Comparison of ENCODE assay signal across 8 cellular contexts in the genomic region with DNA sequence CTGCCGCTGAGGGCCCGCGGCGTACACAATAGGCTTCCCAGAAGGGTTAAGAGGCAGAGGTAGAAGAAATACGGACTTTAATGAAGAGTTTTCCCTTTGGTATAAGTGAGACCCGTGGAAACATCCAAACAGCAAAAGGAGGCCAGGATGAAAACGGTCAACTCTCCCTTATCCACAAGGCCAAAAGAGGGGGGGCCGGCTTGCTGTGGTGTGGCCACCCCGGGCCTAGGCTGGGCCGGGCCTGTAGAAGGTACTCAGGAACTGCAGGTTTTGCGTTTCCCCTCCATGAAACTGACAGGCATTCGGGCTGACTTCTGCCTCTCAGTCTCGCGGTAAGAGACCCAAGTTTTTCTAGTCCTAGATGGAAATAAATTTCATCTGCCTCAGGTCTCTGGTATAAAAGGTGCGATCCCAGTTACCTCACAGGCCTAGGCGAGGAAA. TPM values are rescaled to one million over a fixed set of nuclear protein-coding genes. Genes with fewer than 3 reads are reported as not detected.
DNase-seq lines count a peak whose midpoint lies in the region; ATAC-seq lines count a peak whose summit lies in the region.

No MANE protein-coding gene starts in this region.

- H3K4me3 ChIP-seq in Jurkat, Clone E6-1 (ENCODE audit: low read length), result peak overlapping the region; percentile 62
- peak overlapping the region; percentile 88 for H3K4me3 ChIP-seq in iPS-18a (ENCODE audit: low read length)

- peaks cover 24% of the 10 kb centered on the region for H3K4me1 Mint-ChIP-seq in activated CD4-positive, alpha-beta T cell treated with anti-CD3 and anti-CD28 coated beads, Interleukin-2, amount 10 ng/mL, durations not matched to agents 24 days and 14 days
- H3K4me1 Mint-ChIP-seq in activated naive CD8-positive, alpha-beta T cell treated with anti-CD3 and anti-CD28 coated beads, Interleukin-2, amount 10 ng/mL, durations not matched to agents 7 days and 5 days, result peaks cover 19% of the 10 kb centered on the region

- no peaks in the 10 kb centered on the region for H3K27me3 ChIP-seq in iPS-18a (ENCODE audit: control insufficient read depth, insufficient read depth, low read length)

- intact Hi-C loops in activated CD4-positive, alpha-beta T cell treated with anti-CD3 and anti-CD28 coated beads, Interleukin-2, amount 10 ng/mL, durations not matched to agents 24 days and 14 days (cut with micrococcal nuclease), result no loop called here

- H3K9me3 Mint-ChIP-seq in activated CD4-positive, alpha-beta T cell treated with anti-CD3 and anti-CD28 coated beads, Interleukin-2, amount 10 ng/mL, durations not matched to agents 24 days and 14 days, result no peaks in the 10 kb centered on the region
- no peaks in the 10 kb centered on the region for H3K9me3 Mint-ChIP-seq in activated naive CD8-positive, alpha-beta T cell treated with anti-CD3 and anti-CD28 coated beads, Interleukin-2, amount 10 ng/mL, durations not matched to agents 7 days and 5 days

- H3K27me3 Mint-ChIP-seq in activated CD4-positive, alpha-beta T cell treated with anti-CD3 and anti-CD28 coated beads, Interleukin-2, amount 10 ng/mL, durations not matched to agents 24 days and 14 days, result no peaks in the 10 kb centered on the region
- no peaks in the 10 kb centered on the region for H3K27me3 Mint-ChIP-seq in activated naive CD8-positive, alpha-beta T cell treated with anti-CD3 and anti-CD28 coated beads, Interleukin-2, amount 10 ng/mL, durations not matched to agents 7 days and 5 days

- H3K9ac ChIP-seq in iPS-18a (ENCODE audit: low read length), result peak overlapping the region; percentile 74

- H3K27ac ChIP-seq in iPS-18a (ENCODE audit: low read length), result no peak overlapping the region

- H3K36me3 ChIP-seq in iPS-18a (ENCODE audit: control insufficient read depth, low read depth, low read length), result peaks cover 49% of the 10 kb centered on the region

- peak overlapping the region; percentile 90 for H3K4me3 Mint-ChIP-seq in activated CD4-positive, alpha-beta T cell treated with anti-CD3 and anti-CD28 coated beads, Interleukin-2, amount 10 ng/mL, durations not matched to agents 24 days and 14 days
- peak overlapping the region; percentile 90 for H3K4me3 Mint-ChIP-seq in activated naive CD8-positive, alpha-beta T cell treated with anti-CD3 and anti-CD28 coated beads, Interleukin-2, amount 10 ng/mL, durations not matched to agents 7 days and 5 days

- peaks cover 5% of the 10 kb centered on the region for H3K4me1 ChIP-seq in iPS-18a (ENCODE audit: control insufficient read depth, low read depth, low read length)

- peaks cover 44% of the 10 kb centered on the region for H3K36me3 Mint-ChIP-seq in activated CD4-positive, alpha-beta T cell treated with anti-CD3 and anti-CD28 coated beads, Interleukin-2, amount 10 ng/mL, durations not matched to agents 24 days and 14 days (ENCODE audit: low read depth)
- H3K36me3 Mint-ChIP-seq in activated naive CD8-positive, alpha-beta T cell treated with anti-CD3 and anti-CD28 coated beads, Interleukin-2, amount 10 ng/mL, durations not matched to agents 7 days and 5 days, result peaks cover 13% of the 10 kb centered on the region

- POLR2A ChIA-PET in activated naive CD8-positive, alpha-beta T cell treated with anti-CD3 and anti-CD28 coated beads, Interleukin-2, amount 10 ng/mL, durations not matched to agents 7 days and 5 days (lab: Charles Lee), result interaction anchor here (1.3 to 3.4 kb wide), 9 partner anchors 10 to 371 kb away, joined by 3 to 43 read pairs (median 9); partner anchors contain the start of genes CKS1B, FLAD1 and PMVK

- peak overlapping the region; percentile 88 for H3K27ac Mint-ChIP-seq in activated CD4-positive, alpha-beta T cell treated with anti-CD3 and anti-CD28 coated beads, Interleukin-2, amount 10 ng/mL, durations not matched to agents 24 days and 14 days
- H3K27ac Mint-ChIP-seq in activated naive CD8-positive, alpha-beta T cell treated with anti-CD3 and anti-CD28 coated beads, Interleukin-2, amount 10 ng/mL, durations not matched to agents 7 days and 5 days, result peak overlapping the region; percentile 90

- no peaks in the 10 kb centered on the region for H3K9me3 ChIP-seq in iPS-18a (ENCODE audit: control insufficient read depth, low read depth, low read length)

- ATAC-seq in activated naive CD8-positive, alpha-beta T cell treated with anti-CD3 and anti-CD28 coated beads, Interleukin-2, amount 10 ng/mL, durations not matched to agents 7 days and 5 days (ENCODE audit: low read depth), result peak; percentile 29
- ATAC-seq in HG03565 (IDR thresholded peaks at IDR 0.05; ENCODE audit: unreplicated experiment), result no peak

- DNase-seq in activated CD4-positive, alpha-beta T cell treated with anti-CD3 and anti-CD28 coated beads, Interleukin-2, amount 10 ng/mL, durations not matched to agents 24 days and 14 days, result peak; percentile 81
- no peak for DNase-seq in activated CD4-positive, alpha-beta T cell treated with anti-CD3 and anti-CD28 coated beads for 1 hour
- DNase-seq in Jurkat, Clone E6-1 (ENCODE audit: low read depth, low spot score), result no peak
- DNase-seq in activated naive CD8-positive, alpha-beta T cell treated with anti-CD3 and anti-CD28 coated beads, Interleukin-2, amount 10 ng/mL, durations not matched to agents 7 days and 5 days, result no peak
- DNase-seq in stimulated activated CD8-positive, alpha-beta memory T cell treated with anti-CD3 and anti-CD28 coated beads, Interleukin-4, amount 100 ng/mL, for 48 hours, result peak; percentile 48
- no peak for DNase-seq in NCI-H2227 (lab: John Stamatoyannopoulos, UW; ENCODE audit: unreplicated experiment)

RNA-seq across cellular contexts. Expression of gene PYGO2, which starts 0.7 kb away (rescaled TPM):
- 34.4 and 34.8 TPM in 2 replicates for total RNA-seq in activated CD4-positive, alpha-beta T cell treated with anti-CD3 and anti-CD28 coated beads, Interleukin-2, amount 10 ng/mL, durations not matched to agents 24 days and 14 days
- polyA plus RNA-seq in Jurkat, Clone E6-1 (2012; ENCODE audit: insufficient read depth, insufficient read length), result 38.0 TPM
- 10 to 100 TPM; 55.3 TPM for total RNA-seq in activated naive CD8-positive, alpha-beta T cell treated with anti-CD3 and anti-CD28 coated beads, Interleukin-2, amount 10 ng/mL, durations not matched to agents 7 days and 5 days

RNA-seq across cellular contexts. Expression of gene PBXIP1, which starts 6.4 kb away (rescaled TPM):
- 19.3 and 21.6 TPM in 2 replicates for total RNA-seq in activated CD4-positive, alpha-beta T cell treated with anti-CD3 and anti-CD28 coated beads, Interleukin-2, amount 10 ng/mL, durations not matched to agents 24 days and 14 days
- polyA plus RNA-seq in Jurkat, Clone E6-1 (2012; ENCODE audit: insufficient read depth, insufficient read length), result 24.7 TPM
- 100 to 1,000 TPM; 149 to 155 TPM for total RNA-seq in activated naive CD8-positive, alpha-beta T cell treated with anti-CD3 and anti-CD28 coated beads, Interleukin-2, amount 10 ng/mL, durations not matched to agents 7 days and 5 days

RNA-seq across cellular contexts. Expression of gene SHC1, which starts 8.3 kb away (rescaled TPM):
- total RNA-seq in activated CD4-positive, alpha-beta T cell treated with anti-CD3 and anti-CD28 coated beads, Interleukin-2, amount 10 ng/mL, durations not matched to agents 24 days and 14 days, result 50.4 and 60.5 TPM in 2 replicates
- 40.0 TPM for polyA plus RNA-seq in Jurkat, Clone E6-1 (2012; ENCODE audit: insufficient read depth, insufficient read length)
- total RNA-seq in activated naive CD8-positive, alpha-beta T cell treated with anti-CD3 and anti-CD28 coated beads, Interleukin-2, amount 10 ng/mL, durations not matched to agents 7 days and 5 days, result 10 to 100 TPM; 67.4 to 72.3 TPM

RNA-seq across cellular contexts. Expression of gene CKS1B, which starts 12.2 kb away (rescaled TPM):
- total RNA-seq in activated CD4-positive, alpha-beta T cell treated with anti-CD3 and anti-CD28 coated beads, Interleukin-2, amount 10 ng/mL, durations not matched to agents 24 days and 14 days, result 179 and 181 TPM in 2 replicates
- polyA plus RNA-seq in Jurkat, Clone E6-1 (2012; ENCODE audit: insufficient read depth, insufficient read length), result 355 TPM
- total RNA-seq in activated naive CD8-positive, alpha-beta T cell treated with anti-CD3 and anti-CD28 coated beads, Interleukin-2, amount 10 ng/mL, durations not matched to agents 7 days and 5 days, result 100 to 1,000 TPM; 112 to 114 TPM

RNA-seq across cellular contexts. Expression of gene FLAD1, which starts 20.9 kb away (rescaled TPM):
- 69.9 and 71.8 TPM in 2 replicates for total RNA-seq in activated CD4-positive, alpha-beta T cell treated with anti-CD3 and anti-CD28 coated beads, Interleukin-2, amount 10 ng/mL, durations not matched to agents 24 days and 14 days
- polyA plus RNA-seq in Jurkat, Clone E6-1 (2012; ENCODE audit: insufficient read depth, insufficient read length), result 80.9 TPM
- total RNA-seq in activated naive CD8-positive, alpha-beta T cell treated with anti-CD3 and anti-CD28 coated beads, Interleukin-2, amount 10 ng/mL, durations not matched to agents 7 days and 5 days, result 10 to 100 TPM; 46.2 to 48.9 TPM

Comparison
In these comparisons a context has a peak if more than half of its experiments do, and no peak if none do; other contexts are left out.
1. DNase-seq: peak in activated CD4-positive, alpha-beta T cell treated with anti-CD3 and anti-CD28 coated beads, Interleukin-2, amount 10 ng/mL, durations not matched to agents 24 days and 14 days (single experiment) and stimulated activated CD8-positive, alpha-beta memory T cell treated with anti-CD3 and anti-CD28 coated beads, Interleukin-4, amount 100 ng/mL, for 48 hours (single experiment); none in activated CD4-positive, alpha-beta T cell treated with anti-CD3 and anti-CD28 coated beads for 1 hour (single experiment), Jurkat, Clone E6-1 (single experiment), activated naive CD8-positive, alpha-beta T cell treated with anti-CD3 and anti-CD28 coated beads, Interleukin-2, amount 10 ng/mL, durations not matched to agents 7 days and 5 days (single experiment) and NCI-H2227 (single experiment).